Comparison of ENCODE assay signal across 8 cellular contexts in the genomic region with DNA sequence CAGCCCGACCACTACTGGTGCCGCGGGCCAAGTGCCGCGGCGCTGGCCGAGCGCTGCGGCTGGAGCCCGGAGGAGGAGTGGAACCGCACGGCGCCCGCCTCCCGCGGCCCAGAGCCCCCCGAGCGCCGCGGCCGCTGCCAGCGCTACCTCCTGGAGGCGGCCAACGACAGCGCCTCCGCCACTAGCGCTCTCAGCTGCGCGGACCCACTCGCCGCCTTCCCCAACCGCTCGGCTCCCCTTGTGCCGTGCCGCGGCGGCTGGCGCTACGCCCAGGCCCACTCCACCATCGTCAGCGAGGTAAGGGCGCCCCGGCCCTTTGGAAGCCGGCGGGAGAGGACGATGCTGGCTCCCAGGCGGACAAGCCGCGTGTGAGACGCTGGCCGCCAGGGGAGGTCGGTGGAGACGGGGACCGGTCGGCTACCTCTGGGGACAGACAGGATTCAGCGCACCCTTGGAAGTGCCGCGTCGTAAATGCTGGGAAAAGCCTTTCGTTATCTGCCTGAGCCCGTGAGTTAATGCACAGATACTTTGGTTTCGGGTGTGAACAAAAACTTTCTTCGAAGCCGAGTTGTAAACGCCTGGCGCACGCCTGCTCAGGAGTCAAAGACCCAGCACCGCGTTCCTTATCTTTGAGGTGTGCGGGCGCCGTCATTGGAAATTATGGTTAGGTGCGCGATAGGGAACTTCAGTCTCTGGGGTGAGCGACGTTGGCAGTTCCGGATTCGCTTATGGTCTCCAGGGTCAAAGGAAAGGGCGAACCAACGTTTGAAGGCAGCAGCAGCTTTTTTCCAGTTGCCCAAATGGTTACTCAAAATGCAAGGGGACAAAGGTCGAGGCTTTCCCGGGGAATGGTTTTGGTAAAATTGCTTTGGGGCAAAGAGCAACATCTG. TPM values are rescaled to one million over a fixed set of nuclear protein-coding genes. Genes with fewer than 3 reads are reported as not detected.
DNase-seq lines count a peak whose midpoint lies in the region.

No MANE protein-coding gene starts in this region.

- H3K23ac ChIP-seq in mesenchymal stem cell (ENCODE audit: low read length in 2 of 2) = peak overlapping the region in 1 of 2 experiments; percentile 9

- H2BK5ac ChIP-seq in mesenchymal stem cell (ENCODE audit: low read depth, low read length, poor library complexity, severe bottlenecking) = no peak overlapping the region

- H2AK5ac ChIP-seq in mesenchymal stem cell (ENCODE audit: low read length, severe bottlenecking) = no peak overlapping the region

- intact Hi-C loops in activated naive CD4-positive, alpha-beta T cell treated with anti-CD3 and anti-CD28 coated beads for 36 hours (cut with micrococcal nuclease) = no loop called here

- WGBS in mesenchymal stem cell = 2% methylated on average over 67 of the region's 82 CpGs
- WGBS in urinary bladder = 2% methylated on average over 82 of the region's 82 CpGs

- no peak overlapping the region for H3K27ac Mint-ChIP-seq in activated naive CD4-positive, alpha-beta T cell treated with anti-CD3 and anti-CD28 coated beads for 36 hours

- H3K18ac ChIP-seq in mesenchymal stem cell (ENCODE audit: low read depth in 1 of 2, low read length in 2 of 2) = no peak overlapping the region

- DNase-seq in activated naive CD4-positive, alpha-beta T cell treated with anti-CD3 and anti-CD28 coated beads for 36 hours = peak; percentile 7
- DNase-seq in activated naive CD4-positive, alpha-beta T cell (lab: John Stamatoyannopoulos, UW) = no peak
- no peak for DNase-seq in effector memory CD4-positive, alpha-beta T cell
- peak; percentile 3 for DNase-seq in mesenchymal stem cell
- no peak for DNase-seq in NCI-H69 (lab: John Stamatoyannopoulos, UW)
- no peak for DNase-seq in NCI-H82 (lab: John Stamatoyannopoulos, UW)
- no peak for DNase-seq in Kasumi-1 (lab: John Stamatoyannopoulos, UW)

- no peaks in the 10 kb centered on the region for H3K36me3 Mint-ChIP-seq in activated naive CD4-positive, alpha-beta T cell treated with anti-CD3 and anti-CD28 coated beads for 36 hours (ENCODE audit: low read depth)

- H3K79me1 ChIP-seq in mesenchymal stem cell (replicated peaks; ENCODE audit: low read length, poor library complexity, severe bottlenecking) = peaks cover 4% of the 10 kb centered on the region

- H3K27ac ChIP-seq in effector memory CD4-positive, alpha-beta T cell (ENCODE audit: insufficient read depth, low read length, poor library complexity, severe bottlenecking) = no peak overlapping the region
- H3K27ac ChIP-seq in mesenchymal stem cell (ENCODE audit: low read length, poor library complexity, severe bottlenecking) (no peak overlapping the region), urinary bladder (ENCODE audit: low read depth) (peak overlapping the region; percentile 60)

- H2BK120ac ChIP-seq in mesenchymal stem cell (ENCODE audit: low read depth, low read length) = no peak overlapping the region

- H3K4me3 ChIP-seq in effector memory CD4-positive, alpha-beta T cell (ENCODE audit: insufficient read depth, low read depth, low read length, poor library complexity, severe bottlenecking) = peak overlapping the region; percentile 12
- peak overlapping the region; percentile 70 to 83 for H3K4me3 ChIP-seq in mesenchymal stem cell (ENCODE audit: insufficient read depth in 1 of 2, low read depth in 1 of 2, low read length in 2 of 2)
- H3K4me3 ChIP-seq in urinary bladder (ENCODE audit: low read depth, low read length) = peak overlapping the region; percentile 52

- H4K91ac ChIP-seq in mesenchymal stem cell (ENCODE audit: low read length) = no peak overlapping the region

- H3K4me3 Mint-ChIP-seq in activated naive CD4-positive, alpha-beta T cell treated with anti-CD3 and anti-CD28 coated beads for 36 hours = no peak overlapping the region

- H2AFZ ChIP-seq in mesenchymal stem cell (ENCODE audit: low read depth, low read length) = peak overlapping the region; percentile 10

- H3K27me3 Mint-ChIP-seq in activated naive CD4-positive, alpha-beta T cell treated with anti-CD3 and anti-CD28 coated beads for 36 hours (ENCODE audit: low read depth) = peaks cover 46% of the 10 kb centered on the region

- no peak overlapping the region for H3K4ac ChIP-seq in mesenchymal stem cell (ENCODE audit: low read depth in 1 of 2, low read length in 2 of 2)

- H3K4me1 Mint-ChIP-seq in activated naive CD4-positive, alpha-beta T cell treated with anti-CD3 and anti-CD28 coated beads for 36 hours (ENCODE audit: low read depth) = peaks cover 4% of the 10 kb centered on the region

- H2BK12ac ChIP-seq in mesenchymal stem cell (ENCODE audit: low read length in 2 of 2) = no peak overlapping the region

- H3K36me3 ChIP-seq in effector memory CD4-positive, alpha-beta T cell (ENCODE audit: control insufficient read depth, insufficient read depth, low read length) = no peaks in the 10 kb centered on the region
- H3K36me3 ChIP-seq in mesenchymal stem cell (ENCODE audit: control insufficient read depth in 1 of 2, insufficient read depth in 2 of 2, low read depth in 1 of 2, low read length in 2 of 2) (peaks cover 0 to 3% of the 10 kb centered on the region in 2 experiments), urinary bladder (ENCODE audit: insufficient read depth) (no peaks in the 10 kb centered on the region)

- H3K4me2 ChIP-seq in mesenchymal stem cell (ENCODE audit: low read length, poor library complexity, severe bottlenecking) = peak overlapping the region; percentile 70

- no peaks in the 10 kb centered on the region for H3K9me3 ChIP-seq in effector memory CD4-positive, alpha-beta T cell (ENCODE audit: control insufficient read depth, low read length)
- H3K9me3 ChIP-seq in mesenchymal stem cell (ENCODE audit: control insufficient read depth, low read length) = no peaks in the 10 kb centered on the region

- H2BK15ac ChIP-seq in mesenchymal stem cell (ENCODE audit: low read depth, poor library complexity, severe bottlenecking) = no peak overlapping the region

- H3K14ac ChIP-seq in mesenchymal stem cell (ENCODE audit: low read length in 2 of 2) = no peak overlapping the region

- H3K27me3 ChIP-seq in effector memory CD4-positive, alpha-beta T cell (replicated peaks; ENCODE audit: control insufficient read depth, insufficient read depth, low read length, poor library complexity, severe bottlenecking) = peaks cover 3% of the 10 kb centered on the region
- peaks cover 0 to 16% of the 10 kb centered on the region in 2 experiments for H3K27me3 ChIP-seq in mesenchymal stem cell (ENCODE audit: control insufficient read depth in 1 of 2, insufficient read depth in 1 of 2, low read length in 2 of 2)

- H3K9ac ChIP-seq in mesenchymal stem cell (ENCODE audit: low read length) = peak overlapping the region; percentile 69

- H3K9me3 Mint-ChIP-seq in activated naive CD4-positive, alpha-beta T cell treated with anti-CD3 and anti-CD28 coated beads for 36 hours = no peaks in the 10 kb centered on the region

- CTCF ChIA-PET in activated naive CD4-positive, alpha-beta T cell treated with anti-CD3 and anti-CD28 coated beads for 36 hours (lab: Charles Lee) = no interaction called here

- peaks cover 4% of the 10 kb centered on the region for H3K4me1 ChIP-seq in effector memory CD4-positive, alpha-beta T cell (ENCODE audit: control insufficient read depth, insufficient read depth, low read length, poor library complexity, severe bottlenecking)
- peaks cover 14% of the 10 kb centered on the region for H3K4me1 ChIP-seq in mesenchymal stem cell (ENCODE audit: control insufficient read depth, insufficient read depth, low read depth, low read length)
- no peaks in the 10 kb centered on the region for H3K4me1 ChIP-seq in urinary bladder (ENCODE audit: insufficient read depth)

- H4K8ac ChIP-seq in mesenchymal stem cell (ENCODE audit: low read length) = no peak overlapping the region

RNA-seq across cellular contexts. Expression of a gene that starts 0.6 kb away (rescaled TPM):
- total RNA-seq in activated naive CD4-positive, alpha-beta T cell treated with anti-CD3 and anti-CD28 coated beads for 36 hours = not detected
- not detected for polyA plus RNA-seq in mesenchymal stem cell (2013, experiment 1 of 2)
- not detected for polyA plus RNA-seq in mesenchymal stem cell (2013, experiment 2 of 2)
- total RNA-seq in urinary bladder = 11.0 TPM
- polyA plus RNA-seq in urinary bladder = 9.1 TPM

Comparison
In these comparisons a context has a peak if more than half of its experiments do, and no peak if none do; other contexts are left out.
1. DNase-seq: peak in activated naive CD4-positive, alpha-beta T cell treated with anti-CD3 and anti-CD28 coated beads for 36 hours (single experiment) and mesenchymal stem cell (single experiment); none in activated naive CD4-positive, alpha-beta T cell (0 of 4), effector memory CD4-positive, alpha-beta T cell (0 of 3), NCI-H69 (single experiment), NCI-H82 (single experiment) and Kasumi-1 (0 of 2).
2. H3K4me3 ChIP-seq: peak in every context shown above with its lines; median percentile 76 in mesenchymal stem cell; 52 in urinary bladder; 12 in effector memory CD4-positive, alpha-beta T cell.
3. RNA of a gene that starts 0.6 kb away (total RNA-seq): 11.0 TPM in urinary bladder (single experiment); not detected in activated naive CD4-positive, alpha-beta T cell treated with anti-CD3 and anti-CD28 coated beads for 36 hours; every median in the first group is over 10 times any median in the second.